In the genomic region with DNA sequence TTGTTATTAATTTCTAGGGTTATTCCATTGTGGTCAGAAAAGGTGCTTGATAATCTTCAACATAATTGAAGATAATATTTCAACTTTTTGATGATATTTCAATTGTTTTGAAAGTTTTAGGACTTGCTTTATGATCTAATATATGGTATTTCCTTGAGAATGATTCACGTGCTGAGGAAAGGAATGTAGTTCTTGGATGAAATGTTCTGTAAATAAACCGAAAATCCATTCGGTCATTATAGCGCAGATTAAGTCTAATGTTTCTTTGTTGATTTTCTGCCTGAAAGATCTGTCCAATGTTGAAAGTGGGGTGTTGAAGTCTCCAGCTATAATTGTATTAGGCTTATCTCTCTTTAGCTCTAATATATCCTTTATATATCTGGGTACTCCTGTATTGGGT, we compare ENCODE assay signal across 1 cellular context.
TF ChIP-seq lines count a peak whose summit lies in the region.

No MANE protein-coding gene starts in this region.

TF ChIP-seq in A549, 52 proteins besides CTCF, POLR2A, EP300 and RAD21 (continued from another document):
- no peak for TF ChIP-seq PBX3 (IDR thresholded peaks at IDR 0.05)
- no peak for TF ChIP-seq RARB (CRISPR knock-in tag; IDR thresholded peaks at IDR 0.05)
- TF ChIP-seq, protein P1, sequence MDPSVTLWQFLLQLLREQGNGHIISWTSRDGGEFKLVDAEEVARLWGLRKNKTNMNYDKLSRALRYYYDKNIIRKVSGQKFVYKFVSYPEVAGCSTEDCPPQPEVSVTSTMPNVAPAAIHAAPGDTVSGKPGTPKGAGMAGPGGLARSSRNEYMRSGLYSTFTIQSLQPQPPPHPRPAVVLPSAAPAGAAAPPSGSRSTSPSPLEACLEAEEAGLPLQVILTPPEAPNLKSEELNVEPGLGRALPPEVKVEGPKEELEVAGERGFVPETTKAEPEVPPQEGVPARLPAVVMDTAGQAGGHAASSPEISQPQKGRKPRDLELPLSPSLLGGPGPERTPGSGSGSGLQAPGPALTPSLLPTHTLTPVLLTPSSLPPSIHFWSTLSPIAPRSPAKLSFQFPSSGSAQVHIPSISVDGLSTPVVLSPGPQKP (IDR thresholded peaks at IDR 0.05; ENCODE audit: low read depth, low read length): no peak
- TF ChIP-seq SREBF2 (IDR thresholded peaks at IDR 0.05): no peak
- TF ChIP-seq MAX (IDR thresholded peaks at IDR 0.05): no peak
- no peak for TF ChIP-seq SMC3 (IDR thresholded peaks at IDR 0.05)
- no peak for TF ChIP-seq BHLHE40 (IDR thresholded peaks at IDR 0.05; ENCODE audit: low read depth, low read length)
